24 cellular contexts compared by ENCODE assay signal in the genomic region with DNA sequence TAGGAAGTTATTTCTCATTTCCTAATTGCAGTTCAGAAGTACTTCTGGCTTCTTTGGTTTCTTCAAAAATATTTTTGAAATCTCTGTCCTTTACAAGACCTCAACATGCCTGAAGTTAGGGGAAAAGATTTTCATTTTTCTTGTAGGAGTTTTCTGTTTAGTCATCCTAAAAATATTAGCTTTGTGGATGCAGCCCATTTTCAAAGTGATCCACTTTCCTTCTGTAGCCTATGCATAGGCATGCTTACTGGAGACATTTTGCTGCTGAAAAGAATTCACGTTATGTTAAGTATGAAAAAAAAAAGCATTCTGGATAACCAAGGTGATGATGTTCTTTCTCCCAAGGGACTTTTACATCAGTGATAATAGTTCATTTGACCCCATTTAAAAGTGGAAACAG.
"Had no signal": no experiment of that assay in that cellular context is flagged by ENCODE, and none has a peak within 500 bp of the region (broad histone marks: within the 10 kb centered on the region; RNA-seq: fewer than 3 reads in every experiment).

No MANE protein-coding gene starts in this region.

- H3K4me1 ChIP-seq: gastrocnemius medialis, pancreas, right atrium auricular region, stomach, thyroid gland, vagina had no signal

- DNase-seq: cortex of kidney; dorsolateral prefrontal cortex; effector CD4-positive, alpha-beta T cell; foreskin fibroblast; gastrocnemius medialis; head of caudate nucleus; kidney; natural killer cell; pancreas; stimulated activated CD4-positive, alpha-beta T cell treated with anti-CD3 and anti-CD28 coated beads, Interleukin-12 subunit alpha, Interleukin-12 subunit beta, amount 100 ng/mL, for 4 hours; stimulated activated CD4-positive, alpha-beta T cell treated with anti-CD3 and anti-CD28 coated beads, Interleukin-1b, Interleukin-23, amount 100 ng/mL, for 48 hours; stimulated activated CD4-positive, alpha-beta T cell treated with anti-CD3 and anti-CD28 coated beads, Interleukin-4, amount 100 ng/mL, for 1 hour; stimulated activated CD8-positive, alpha-beta memory T cell treated with anti-CD3 and anti-CD28 coated beads, Interleukin-4, amount 100 ng/mL, for 48 hours; stimulated activated naive CD4-positive, alpha-beta T cell; stomach had no signal

- ATAC-seq: gastrocnemius medialis, left lobe of liver, natural killer cell, pancreas, sciatic nerve had no signal

- H3K27ac ChIP-seq: gastrocnemius medialis, neutrophil, pancreas, right atrium auricular region, stomach, thyroid gland, vagina had no signal

- H3K9me3 ChIP-seq: gastrocnemius medialis, neutrophil, pancreas, right atrium auricular region, stomach, thyroid gland, vagina had no signal

- H3K27ac Mint-ChIP-seq: memory B cell, natural killer cell had no signal

- H3K4me3 Mint-ChIP-seq: memory B cell, natural killer cell had no signal

- H3K9me3 Mint-ChIP-seq: memory B cell, natural killer cell had no signal

- H3K4me3 ChIP-seq: dorsolateral prefrontal cortex, gastrocnemius medialis, lung, pancreas, right atrium auricular region, smooth muscle cell, stomach, thyroid gland, vagina had no signal

- H3K27me3 ChIP-seq: gastrocnemius medialis, neutrophil, pancreas, right atrium auricular region, stomach, thyroid gland, vagina had no signal

- H3K36me3 Mint-ChIP-seq: memory B cell, natural killer cell had no signal

- H3K4me1 Mint-ChIP-seq: memory B cell, natural killer cell had no signal

- H3K36me3 ChIP-seq: gastrocnemius medialis, neutrophil, pancreas, right atrium auricular region, stomach, thyroid gland, vagina had no signal
